In the genomic region with DNA sequence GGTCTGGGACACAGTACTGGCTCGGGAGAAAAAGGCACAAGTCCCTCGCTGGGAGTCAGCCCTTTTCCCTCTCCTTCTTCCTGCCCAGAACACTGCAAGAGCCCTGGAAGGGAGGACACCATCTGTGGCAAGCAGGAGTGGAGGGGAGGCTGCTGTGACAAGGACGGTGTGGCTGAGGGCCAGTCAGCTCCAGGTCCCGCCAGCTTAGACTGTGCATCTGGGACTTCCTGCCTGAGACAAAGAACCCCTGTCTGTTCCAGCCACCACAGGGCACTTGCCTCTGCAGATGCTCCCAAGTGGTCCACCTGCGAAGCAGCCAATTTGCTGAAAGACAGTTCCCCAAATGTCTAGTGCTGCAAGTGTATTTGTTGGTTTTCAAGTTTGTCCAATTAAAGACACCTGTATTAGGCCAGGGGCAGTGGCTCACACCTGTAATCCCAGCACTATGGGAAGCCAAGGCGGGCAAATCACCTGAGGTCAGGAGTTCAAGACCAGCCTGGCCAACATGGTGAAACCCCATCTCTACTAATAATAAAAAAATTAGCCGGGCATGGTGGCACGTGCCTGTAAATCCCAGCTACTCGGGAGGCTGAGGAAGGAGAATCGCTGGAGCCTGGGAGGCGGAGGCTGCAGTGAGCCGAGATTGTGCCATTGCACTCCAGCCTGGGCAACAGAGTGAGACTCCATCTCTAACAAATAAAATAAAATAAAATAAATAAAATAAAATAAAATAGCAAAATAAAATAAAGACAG, we compare ENCODE assay signal across 2 cellular contexts. TPM values are rescaled to one million over a fixed set of nuclear protein-coding genes. Genes with fewer than 3 reads are reported as not detected.
"Had no signal": no experiment of that assay in that cellular context is flagged by ENCODE, and none has a peak within 500 bp of the region (broad histone marks: within the 10 kb centered on the region; RNA-seq: fewer than 3 reads in every experiment).

No MANE protein-coding gene starts in this region.

RNA-seq across cellular contexts. Expression of a gene that starts 41.6 kb away (rescaled TPM):
- total RNA-seq: T-helper 17 cell had no signal
- polyA plus RNA-seq: naive thymus-derived CD8-positive, alpha-beta T cell had no signal
